In genomic region chr5:139414601-139415121, GRCh38 we compare ENCODE assay signal across 9 cellular contexts. TPM values are rescaled to one million over a fixed set of nuclear protein-coding genes. Genes with fewer than 3 reads are reported as not detected.
DNase-seq lines count a peak whose midpoint lies in the region; TF ChIP-seq lines count a peak whose summit lies in the region.
"Had no signal": no experiment of that assay in that cellular context is flagged by ENCODE, and none has a peak within 500 bp of the region (broad histone marks: within the 10 kb centered on the region; RNA-seq: fewer than 3 reads in every experiment).

No MANE protein-coding gene starts in this region.

- H3K4me3 ChIP-seq in breast epithelium (no peak overlapping the region), left ventricle myocardium inferior (no peak overlapping the region), thyroid gland (replicated peaks in 1 of 3) (no peak overlapping the region)
- H3K4me3 ChIP-seq: MG63 had no signal

- WGBS in thyroid gland, 2 donors, result 81 to 87% methylated on average over 8 of the region's 8 CpGs

- no peaks in the 10 kb centered on the region for H3K36me3 ChIP-seq in breast epithelium
- H3K36me3 ChIP-seq in left ventricle myocardium inferior, result peaks cover 14% of the 10 kb centered on the region
- H3K36me3 ChIP-seq in thyroid gland, result no peaks in the 10 kb centered on the region
- H3K36me3 ChIP-seq: MG63 had no signal

- H3K9me3 Mint-ChIP-seq in MCF 10A (ENCODE audit: unreplicated experiment), result no peaks in the 10 kb centered on the region

- intact Hi-C loops in breast epithelium (cut with DNase I; ENCODE audit: low total_unique reads) (loop anchor here (2.0 to 5.0 kb wide), 2 partner anchors 72 to 103 kb away; no protein-coding TSS in a partner anchor), MCF 10A (cut with micrococcal nuclease) (no loop called here), left ventricle myocardium inferior (cut with micrococcal nuclease) (no loop called here), thyroid gland (cut with DNase I) (no loop called here)

- H3K4me1 Mint-ChIP-seq in MCF 10A (ENCODE audit: insufficient read depth, unreplicated experiment), result no peaks in the 10 kb centered on the region

- POLR2A ChIA-PET in MCF 10A (lab: Yijun Ruan, JAX), result interaction anchor here (0.6 to 3.4 kb wide), 2 partner anchors 11 to 295 kb away, joined by 3 to 16 read pairs; partner anchors contain the start of gene SPATA24

- no peaks in the 10 kb centered on the region for H3K27me3 Mint-ChIP-seq in MCF 10A (ENCODE audit: insufficient read depth, unreplicated experiment)

- H3K36me3 Mint-ChIP-seq in MCF 10A (ENCODE audit: insufficient read depth, unreplicated experiment), result peaks cover 12% of the 10 kb centered on the region

- H3K4me1 ChIP-seq in breast epithelium (peaks cover 4 to 12% of the 10 kb centered on the region in 2 donors), left ventricle myocardium inferior (peaks cover 82% of the 10 kb centered on the region), thyroid gland (peaks cover 27 to 33% of the 10 kb centered on the region in 2 donors)

- H3K27ac Mint-ChIP-seq in MCF 10A (ENCODE audit: low read depth, unreplicated experiment), result no peak overlapping the region

- no peak for TF ChIP-seq POLR2A in breast epithelium (IDR thresholded peaks at IDR 0.05)
- TF ChIP-seq POLR2A in thyroid gland (IDR thresholded peaks at IDR 0.05), result no peak

- no peak for TF ChIP-seq CTCF in breast epithelium (IDR thresholded peaks at IDR 0.05)
- TF ChIP-seq CTCF in MCF 10A (IDR thresholded peaks at IDR 0.05; ENCODE audit: unreplicated experiment), result no peak
- TF ChIP-seq CTCF in left ventricle myocardium inferior (IDR thresholded peaks at IDR 0.05; ENCODE audit: borderline replicate concordance), result no peak
- no peak for TF ChIP-seq CTCF in thyroid gland (IDR thresholded peaks at IDR 0.05)

- no peak for DNase-seq in breast epithelium (ENCODE audit: low spot score in 2 of 2)
- DNase-seq in MCF 10A (ENCODE audit: unreplicated experiment), result no peak
- no peak for DNase-seq in left ventricle myocardium inferior
- no peak for DNase-seq in thyroid gland
- DNase-seq in activated CD8-positive, alpha-beta memory T cell treated with anti-CD3 and anti-CD28 coated beads, Interleukin-2, amount 50 U/mL, for 48 hours, result no peak
- no peak for DNase-seq in AML-193 (lab: John Stamatoyannopoulos, UW)
- DNase-seq: amniotic stem cell, MG63, SK-N-SH had no signal

- peak overlapping the region; percentile 38 to 77 for H3K27ac ChIP-seq in breast epithelium
- peak overlapping the region; percentile 91 for H3K27ac ChIP-seq in left ventricle myocardium inferior (replicated peaks)
- H3K27ac ChIP-seq in thyroid gland, result peak overlapping the region in 2 of 3 donors; percentile 43 to 47

- H3K9me3 ChIP-seq in breast epithelium (no peaks in the 10 kb centered on the region), left ventricle myocardium inferior (replicated peaks) (no peaks in the 10 kb centered on the region), thyroid gland (no peaks in the 10 kb centered on the region)
- H3K9me3 ChIP-seq: MG63, SK-N-SH had no signal

- H3K27me3 ChIP-seq in breast epithelium (no peaks in the 10 kb centered on the region), left ventricle myocardium inferior (ENCODE audit: low read depth) (no peaks in the 10 kb centered on the region), thyroid gland (no peaks in the 10 kb centered on the region)
- H3K27me3 ChIP-seq: MG63 had no signal

- BruUV-seq in MCF 10A (replicated peaks; lab: Mats Ljungman, UMichigan), result no TSS peak

- no peak overlapping the region for H3K4me3 Mint-ChIP-seq in MCF 10A (ENCODE audit: unreplicated experiment)

- CTCF ChIA-PET in MCF 10A (lab: Yijun Ruan, JAX), result interaction anchor here (0.6 to 11.5 kb wide), 3 partner anchors 7 to 257 kb away, joined by 3 to 111 read pairs (median 4); no protein-coding TSS in a partner anchor

RNA-seq across cellular contexts. Expression of gene SPATA24, which starts 10.8 kb away (rescaled TPM):
- total RNA-seq in breast epithelium, result 1 to 10 TPM in 2 of 3 donors, under 1 TPM in 1; 0.98 to 2.4 (median 2.2) TPM
- total RNA-seq in MCF 10A (2022), result 9.8 and 11.6 TPM in 2 replicates
- 15.7 TPM for total RNA-seq in left ventricle myocardium inferior
- total RNA-seq in thyroid gland, result 10 to 100 TPM in 1 of 4 donors, 1 to 10 TPM in 3; 6.5 to 14.2 (median 7.3) TPM

RNA-seq across cellular contexts. Expression of gene PROB1, which starts 19.8 kb away (rescaled TPM):
- 1 to 10 TPM in 1 of 3 donors, under 1 TPM in 2; 0.32 to 1.3 (median 0.73) TPM for total RNA-seq in breast epithelium
- 2.3 and 3.1 TPM in 2 replicates for total RNA-seq in MCF 10A (2022)
- total RNA-seq in left ventricle myocardium inferior, result 46.3 TPM
- total RNA-seq in thyroid gland, result 1 to 10 TPM; 1.6 to 4.2 (median 1.9) TPM

RNA-seq across cellular contexts. Expression of gene DNAJC18, which starts 24.7 kb away (rescaled TPM):
- total RNA-seq in breast epithelium (1 to 10 TPM; 5.4 to 9.5 (median 7.6) TPM), MCF 10A (2022) (14.1 and 15.1 TPM in 2 replicates), left ventricle myocardium inferior (14.3 TPM), thyroid gland (10 to 100 TPM in 3 of 4 donors, 1 to 10 TPM in 1; 7.9 to 21.0 (median 12.7) TPM)

RNA-seq across cellular contexts. Expression of gene MZB1, which starts 24.9 kb away (rescaled TPM):
- total RNA-seq in breast epithelium (10 to 100 TPM in 1 of 3 donors, 1 to 10 TPM in 1, not detected in 1; 8.6 to 35.4 TPM), MCF 10A (2022) (not detected in 2 replicates), left ventricle myocardium inferior (0.58 TPM), thyroid gland (1 to 10 TPM in 2 of 4 donors, not detected in 2; 1.1 to 6.0 TPM)

RNA-seq across cellular contexts. Expression of gene SLC23A1, which starts 31.6 kb away (rescaled TPM):
- total RNA-seq in breast epithelium, result 1 to 10 TPM in 1 of 3 donors, under 1 TPM in 1, not detected in 1; 0.33 to 1.0 TPM
- total RNA-seq in MCF 10A (2022), result not detected in 2 replicates
- total RNA-seq in left ventricle myocardium inferior, result not detected
- not detected for total RNA-seq in thyroid gland
